11 cellular contexts compared by ENCODE assay signal in genomic region chr5:95857185-95857945, GRCh38. TPM values are rescaled to one million over a fixed set of nuclear protein-coding genes. Genes with fewer than 3 reads are reported as not detected.
DNase-seq lines count a peak whose midpoint lies in the region; ATAC-seq, FAIRE-seq and TF ChIP-seq lines count a peak whose summit lies in the region.
"Had no signal": no experiment of that assay in that cellular context is flagged by ENCODE, and none has a peak within 500 bp of the region (broad histone marks: within the 10 kb centered on the region; RNA-seq: fewer than 3 reads in every experiment).

No MANE protein-coding gene starts in this region.

- H3K4me3 ChIP-seq in RWPE2 (ENCODE audit: severe bottlenecking) (no peak overlapping the region), endothelial cell of umbilical vein (replicated peaks in 1 of 3; ENCODE audit: insufficient read depth in 1 of 3, low read depth in 1 of 3, low read length in 3 of 3) (no peak overlapping the region), mesenchymal stem cell (ENCODE audit: insufficient read depth in 1 of 2, low read depth in 1 of 2, low read length in 2 of 2) (no peak overlapping the region), testis (no peak overlapping the region)

- no peak overlapping the region for H3K14ac ChIP-seq in mesenchymal stem cell (ENCODE audit: low read length in 2 of 2)

- TF ChIP-seq CTCF in RWPE2 (IDR thresholded peaks at IDR 0.05; ENCODE audit: poor library complexity, severe bottlenecking) (no peak), endothelial cell of umbilical vein (IDR thresholded peaks at IDR 0.05; ENCODE audit: extremely low read depth in 1 of 2, insufficient read depth in 1 of 2, low read depth in 1 of 2, low read length in 2 of 2) (no peak), testis (IDR thresholded peaks at IDR 0.05) (no peak)

- CTCF ChIA-PET in endothelial cell of umbilical vein (lab: Charles Lee): interaction anchor here (0.7 to 6.9 kb wide), 10 partner anchors 9 to 486 kb away, joined by 3 to 73 read pairs (median 5); partner anchors contain the start of genes ELL2 and RFESD

- no peaks in the 10 kb centered on the region for H3K79me1 ChIP-seq in mesenchymal stem cell (replicated peaks; ENCODE audit: low read length, poor library complexity, severe bottlenecking)

- H3K23ac ChIP-seq in mesenchymal stem cell (ENCODE audit: low read length in 2 of 2): no peak overlapping the region

- dilution Hi-C loops in endothelial cell of umbilical vein (cut with MboI; ENCODE audit: extremely low pct_ligation_motif_present, low sequenced_read_pairs): no loop called here

- ATAC-seq in RWPE2 (ENCODE audit: low read depth) (no peak), GM21423 (IDR thresholded peaks at IDR 0.05; ENCODE audit: unreplicated experiment) (no peak), GM19324 (IDR thresholded peaks at IDR 0.05; ENCODE audit: low FRiP score, unreplicated experiment) (no peak)

- H3K4me2 ChIP-seq in endothelial cell of umbilical vein (ENCODE audit: insufficient read depth, low read length): no peak overlapping the region
- no peak overlapping the region for H3K4me2 ChIP-seq in mesenchymal stem cell (ENCODE audit: low read length, poor library complexity, severe bottlenecking)

- H2BK5ac ChIP-seq in mesenchymal stem cell (ENCODE audit: low read depth, low read length, poor library complexity, severe bottlenecking): no peak overlapping the region

- H3K36me3 ChIP-seq in RWPE2 (ENCODE audit: low read depth) (no peaks in the 10 kb centered on the region), endothelial cell of umbilical vein (ENCODE audit: control insufficient read depth in 2 of 2, extremely low read depth in 1 of 2, insufficient read depth in 2 of 2, low read length in 2 of 2) (no peaks in the 10 kb centered on the region), mesenchymal stem cell (ENCODE audit: control insufficient read depth in 1 of 2, insufficient read depth in 2 of 2, low read depth in 1 of 2, low read length in 2 of 2) (no peaks in the 10 kb centered on the region), testis (ENCODE audit: low read depth, missing control alignments) (no peaks in the 10 kb centered on the region)

- H2BK12ac ChIP-seq in mesenchymal stem cell (ENCODE audit: low read length in 2 of 2): peak overlapping the region; percentile 87 to 94

- H3K4ac ChIP-seq in mesenchymal stem cell (ENCODE audit: low read depth in 1 of 2, low read length in 2 of 2): peak overlapping the region; percentile 29 to 94

- H2BK120ac ChIP-seq in mesenchymal stem cell (ENCODE audit: low read depth, low read length): peak overlapping the region; percentile 45

- no peaks in the 10 kb centered on the region for H3K79me2 ChIP-seq in endothelial cell of umbilical vein (ENCODE audit: control insufficient read depth, insufficient read depth, low read length)

- TF ChIP-seq POLR2A in endothelial cell of umbilical vein (IDR thresholded peaks at IDR 0.05; ENCODE audit: low read depth, low read length) (peak; percentile 27), testis (IDR thresholded peaks at IDR 0.05) (no peak)

- H4K8ac ChIP-seq in mesenchymal stem cell (ENCODE audit: low read length): peak overlapping the region; percentile 56

- peak overlapping the region; percentile 9 for H4K91ac ChIP-seq in mesenchymal stem cell (ENCODE audit: low read length)

- H3K27ac ChIP-seq in RWPE2 (ENCODE audit: poor library complexity, severe bottlenecking) (peak overlapping the region; percentile 97), endothelial cell of umbilical vein (ENCODE audit: insufficient read depth, low read depth, low read length) (peak overlapping the region; percentile 98), mesenchymal stem cell (ENCODE audit: low read length, poor library complexity, severe bottlenecking) (peak overlapping the region; percentile 86), testis (peak overlapping the region; percentile 82 to 88)

- H3K9me3 ChIP-seq in RWPE2 (ENCODE audit: severe bottlenecking): no peaks in the 10 kb centered on the region
- no peaks in the 10 kb centered on the region for H3K9me3 ChIP-seq in endothelial cell of umbilical vein (replicated peaks; ENCODE audit: control insufficient read depth, insufficient read depth, low read length)
- no peaks in the 10 kb centered on the region for H3K9me3 ChIP-seq in mesenchymal stem cell (ENCODE audit: control insufficient read depth, low read length)
- no peaks in the 10 kb centered on the region for H3K9me3 ChIP-seq in testis

- no TSS peak for BruUV-seq in endothelial cell of umbilical vein (replicated peaks; lab: Mats Ljungman, UMichigan)

- intact Hi-C loops in endothelial cell of umbilical vein (cut with micrococcal nuclease) (loop anchor here (10.0 kb wide), 1 partner anchor 317 kb away; no protein-coding TSS in a partner anchor), testis (cut with DNase I; ENCODE audit: low total_unique reads) (loop anchor here (5.0 kb wide), 2 partner anchors 105 to 475 kb away; partner anchors contain the start of gene ELL2)

- peak overlapping the region; percentile 29 for H2AK5ac ChIP-seq in mesenchymal stem cell (ENCODE audit: low read length, severe bottlenecking)

- H3K4me1 ChIP-seq in RWPE2 (ENCODE audit: insufficient read depth, poor library complexity, severe bottlenecking) (peaks cover 39% of the 10 kb centered on the region), endothelial cell of umbilical vein (ENCODE audit: control insufficient read depth, extremely low read depth, insufficient read depth, low read length) (peaks cover 49% of the 10 kb centered on the region), mesenchymal stem cell (ENCODE audit: control insufficient read depth, insufficient read depth, low read depth, low read length) (peaks cover 21% of the 10 kb centered on the region), testis (peaks cover 30% of the 10 kb centered on the region)

- H2AFZ ChIP-seq in endothelial cell of umbilical vein (ENCODE audit: low read depth, low read length) (peak overlapping the region; percentile 53), mesenchymal stem cell (ENCODE audit: low read depth, low read length) (peak overlapping the region; percentile 46)

- peak overlapping the region; percentile 91 to 98 for H3K18ac ChIP-seq in mesenchymal stem cell (ENCODE audit: low read depth in 1 of 2, low read length in 2 of 2)

- no peaks in the 10 kb centered on the region for H3K9me1 ChIP-seq in endothelial cell of umbilical vein (replicated peaks; ENCODE audit: control insufficient read depth, extremely low read depth, insufficient read depth, low read length)

- H4K20me1 ChIP-seq in endothelial cell of umbilical vein (replicated peaks; ENCODE audit: control insufficient read depth, extremely low read depth, insufficient read depth, low read length): no peaks in the 10 kb centered on the region

- WGBS in mesenchymal stem cell: 42% methylated on average over 11 of the region's 12 CpGs
- WGBS in testis, 2 donors: 55 to 60% methylated on average over 11 to 12 of the region's 12 CpGs

- H2BK15ac ChIP-seq in mesenchymal stem cell (ENCODE audit: low read depth, poor library complexity, severe bottlenecking): peak overlapping the region; percentile 29

- H3K27me3 ChIP-seq in RWPE2 (ENCODE audit: insufficient read depth, poor library complexity, severe bottlenecking): no peaks in the 10 kb centered on the region
- H3K27me3 ChIP-seq in endothelial cell of umbilical vein (ENCODE audit: control insufficient read depth in 2 of 2, insufficient read depth in 2 of 2, low read length in 2 of 2): no peaks in the 10 kb centered on the region
- no peaks in the 10 kb centered on the region for H3K27me3 ChIP-seq in mesenchymal stem cell (ENCODE audit: control insufficient read depth in 1 of 2, insufficient read depth in 1 of 2, low read length in 2 of 2)
- H3K27me3 ChIP-seq in testis: no peaks in the 10 kb centered on the region

- H3K9ac ChIP-seq in endothelial cell of umbilical vein (replicated peaks; ENCODE audit: extremely low read depth, insufficient read depth, low read length) (peak overlapping the region; percentile 29), mesenchymal stem cell (ENCODE audit: low read length) (peak overlapping the region; percentile 92)

- DNase-seq in RWPE2 (ENCODE audit: low spot score): no peak
- DNase-seq in endothelial cell of umbilical vein (ENCODE audit: low read depth, low spot score): peak; percentile 97
- DNase-seq in mesenchymal stem cell: peak; percentile 94
- peak; percentile 89 for DNase-seq in testis
- DNase-seq in D341Med (ENCODE audit: low spot score): no peak
- no peak for DNase-seq in ecto neural progenitor cell (ENCODE audit: low spot score)
- DNase-seq: H7, KG1 had no signal

- peak; percentile 66 for FAIRE-seq in endothelial cell of umbilical vein (lab: Jason Lieb, UNC)
- FAIRE-seq: RCC 7860 had no signal

- POLR2A ChIA-PET in endothelial cell of umbilical vein (lab: Charles Lee): interaction anchor here (0.7 kb wide), 1 partner anchor 20 kb away, joined by 8 read pairs; no protein-coding TSS in a partner anchor

TF ChIP-seq in endothelial cell of umbilical vein, 7 proteins besides CTCF, POLR2A, EP300 and RAD21 (continues in another document):
- TF ChIP-seq EZH2 (IDR thresholded peaks at IDR 0.05; ENCODE audit: borderline replicate concordance, low read depth, low read length, severe bottlenecking) (no peak), FOS (IDR thresholded peaks at IDR 0.05; ENCODE audit: borderline replicate concordance, insufficient read depth, low read length) (peak; percentile 69), POLR2AphosphoS5 (IDR thresholded peaks at IDR 0.05; ENCODE audit: insufficient read depth, low read depth, low read length) (peak; percentile 42), MAX (IDR thresholded peaks at IDR 0.05; ENCODE audit: insufficient read depth, insufficient read length) (peak; percentile 82), JUN (IDR thresholded peaks at IDR 0.05; ENCODE audit: borderline replicate concordance, insufficient read depth, insufficient read length, low read depth) (peak; percentile 63), GATA2 (IDR thresholded peaks at IDR 0.05; ENCODE audit: insufficient read depth, insufficient read length, low read depth, low read length) (no peak)

RNA-seq across cellular contexts. Expression of gene GLRX, which starts 34.8 kb away (rescaled TPM):
- total RNA-seq in endothelial cell of umbilical vein: 13.3 and 14.2 TPM in 2 replicates
- 25.3 and 40.3 TPM in 2 replicates for polyA plus RNA-seq in endothelial cell of umbilical vein
- polyA plus RNA-seq in endothelial cell of umbilical vein (2011; cell fraction: cytosol; rRNA removed): 38.3 and 39.9 TPM in 2 replicates
- 15.2 and 17.1 TPM in 2 replicates for polyA plus RNA-seq in endothelial cell of umbilical vein (2011; cell fraction: nucleus; rRNA removed)
- 53.5 and 55.3 TPM in 2 replicates for polyA plus RNA-seq in endothelial cell of umbilical vein (2012)
- polyA minus RNA-seq in endothelial cell of umbilical vein: 25.6 and 34.3 TPM in 2 replicates
- polyA minus RNA-seq in endothelial cell of umbilical vein (2011; cell fraction: cytosol; rRNA and poly(A)+ RNA removed): 3.8 TPM
- polyA minus RNA-seq in endothelial cell of umbilical vein (2011; cell fraction: nucleus; rRNA and poly(A)+ RNA removed): 10.3 and 14.7 TPM in 2 replicates
- polyA plus RNA-seq in mesenchymal stem cell (2013, experiment 1 of 2): 137 TPM
- polyA plus RNA-seq in mesenchymal stem cell (2013, experiment 2 of 2): 143 TPM
- 1 to 10 TPM; 4.5 to 5.4 TPM for total RNA-seq in testis
- polyA plus RNA-seq in testis (ENCODE audit: insufficient read depth, low read depth, low replicate concordance): 15.0 TPM

Comparison
In these comparisons a context has a peak if more than half of its experiments do, and no peak if none do; other contexts are left out.
1. DNase-seq: peak in endothelial cell of umbilical vein (single experiment), mesenchymal stem cell (single experiment) and testis (single experiment); none in RWPE2 (single experiment), D341Med (single experiment) and ecto neural progenitor cell (single experiment).
2. Peak in every context shown above with its lines, with median percentiles within 50 percentile points of each other: H3K27ac ChIP-seq.